ENCODE assay signal across 8 cellular contexts in genomic region chr19:12723643-12724426, GRCh38. TPM values are rescaled to one million over a fixed set of nuclear protein-coding genes. Genes with fewer than 3 reads are reported as not detected.
DNase-seq lines count a peak whose midpoint lies in the region; ATAC-seq, FAIRE-seq and TF ChIP-seq lines count a peak whose summit lies in the region.

Gene TNPO2, minus strand, starts transcription at chr19:12723932. Its CDS starts 2,955 bp downstream, at chr19:12720977.

- peak; percentile 61 for FAIRE-seq in G401.6 (lab: Jason Lieb, UNC)

- peak within 1 kb of the TSS; percentile 72 for H2AK5ac ChIP-seq in trophoblast cell (ENCODE audit: low read length)

- ATAC-seq in SK-N-SH treated with all-trans-retinoic acid at 6 μM for 48 hours (peak; percentile 72), upper lobe of left lung (ENCODE audit: low FRiP score in 2 of 2) (peak; percentile 56 to 67), GM18502 (IDR thresholded peaks at IDR 0.05; ENCODE audit: poor library complexity, unreplicated experiment) (no peak)
- ATAC-seq in activated naive CD8-positive, alpha-beta T cell treated with anti-CD3 and anti-CD28 coated beads, Interleukin-2, amount 10 ng/mL, durations not matched to agents 7 days and 5 days (ENCODE audit: low read depth) = peak; percentile 28

- H3K4me2 ChIP-seq in MM.1S (ENCODE audit: low read depth, low read length) (peak within 1 kb of the TSS; percentile 91), trophoblast cell (ENCODE audit: low read length) (peak within 1 kb of the TSS; percentile 90)

- H3K9ac ChIP-seq in MM.1S (ENCODE audit: low read length) (peak within 1 kb of the TSS; percentile 84), trophoblast cell (ENCODE audit: low read length) (peak within 1 kb of the TSS; percentile 81)

- no peaks in the 10 kb centered on the region for H3K9me3 ChIP-seq in MM.1S (replicated peaks; ENCODE audit: insufficient read depth, low read length)
- H3K9me3 ChIP-seq in cardiac muscle cell (ENCODE audit: low read depth) = no peaks in the 10 kb centered on the region
- peaks cover 2% of the 10 kb centered on the region for H3K9me3 ChIP-seq in trophoblast cell (ENCODE audit: insufficient read depth, low read depth, low read length)
- no peaks in the 10 kb centered on the region for H3K9me3 ChIP-seq in upper lobe of left lung

- no peak for TF ChIP-seq EP300 in upper lobe of left lung (IDR thresholded peaks at IDR 0.05)

- DNase-seq in MM.1S = peak; percentile 78
- peak; percentile 74 for DNase-seq in activated naive CD8-positive, alpha-beta T cell treated with anti-CD3 and anti-CD28 coated beads, Interleukin-2, amount 10 ng/mL, durations not matched to agents 7 days and 5 days
- peak; percentile 75 to 83 for DNase-seq in cardiac muscle cell (ENCODE audit: low read depth in 1 of 2, low spot score in 1 of 2)
- peak; percentile 16 to 54 for DNase-seq in trophoblast cell
- peak in 1 of 2 donors; percentile 63 for DNase-seq in upper lobe of left lung

- peak within 1 kb of the TSS; percentile 94 for H4K8ac ChIP-seq in trophoblast cell (ENCODE audit: low read depth, low read length)

- H4K20me1 ChIP-seq in MM.1S (ENCODE audit: insufficient read depth, low read length) = no peaks in the 10 kb centered on the region

- peak within 1 kb of the TSS; percentile 68 for H4K91ac ChIP-seq in trophoblast cell (ENCODE audit: low read depth, low read length)

- H3K18ac ChIP-seq in trophoblast cell (ENCODE audit: low read length) = peak within 1 kb of the TSS; percentile 85

- peaks cover 18% of the 10 kb centered on the region for H3K4me1 Mint-ChIP-seq in activated naive CD8-positive, alpha-beta T cell treated with anti-CD3 and anti-CD28 coated beads, Interleukin-2, amount 10 ng/mL, durations not matched to agents 7 days and 5 days

- no peak within 1 kb of the TSS for H3K23ac ChIP-seq in trophoblast cell (ENCODE audit: low read length)

- peaks cover 17% of the 10 kb centered on the region for H3F3A ChIP-seq in MM.1S (ENCODE audit: insufficient read depth, low read length)

- peaks cover 18% of the 10 kb centered on the region for H3K36me3 Mint-ChIP-seq in activated naive CD8-positive, alpha-beta T cell treated with anti-CD3 and anti-CD28 coated beads, Interleukin-2, amount 10 ng/mL, durations not matched to agents 7 days and 5 days

- no peaks in the 10 kb centered on the region for H3K27me3 Mint-ChIP-seq in activated naive CD8-positive, alpha-beta T cell treated with anti-CD3 and anti-CD28 coated beads, Interleukin-2, amount 10 ng/mL, durations not matched to agents 7 days and 5 days

- no peak for TF ChIP-seq POLR2A in upper lobe of left lung (IDR thresholded peaks at IDR 0.05)

- H3K27me3 ChIP-seq in MM.1S (replicated peaks; ENCODE audit: insufficient read depth, low read length) (no peaks in the 10 kb centered on the region), cardiac muscle cell (no peaks in the 10 kb centered on the region), trophoblast cell (ENCODE audit: insufficient read depth, low read length) (no peaks in the 10 kb centered on the region), upper lobe of left lung (no peaks in the 10 kb centered on the region)

- TF ChIP-seq CTCF in MM.1S (IDR thresholded peaks at IDR 0.05; ENCODE audit: low read length) (no peak), cardiac muscle cell (IDR thresholded peaks at IDR 0.05; ENCODE audit: low read depth, low read length) (no peak), upper lobe of left lung (IDR thresholded peaks at IDR 0.05) (no peak)

- peak within 1 kb of the TSS; percentile 84 for H3K4me3 ChIP-seq in MM.1S (ENCODE audit: low read length)
- H3K4me3 ChIP-seq in cardiac muscle cell = peak within 1 kb of the TSS; percentile 64
- H3K4me3 ChIP-seq in trophoblast cell (ENCODE audit: low read depth, low read length) = peak within 1 kb of the TSS; percentile 78
- peak within 1 kb of the TSS in 3 of 4 donors; percentile 92 to 95 (median 92) for H3K4me3 ChIP-seq in upper lobe of left lung

- POLR2A ChIA-PET in activated naive CD8-positive, alpha-beta T cell treated with anti-CD3 and anti-CD28 coated beads, Interleukin-2, amount 10 ng/mL, durations not matched to agents 7 days and 5 days (lab: Charles Lee) = interaction anchor here (0.5 to 7.2 kb wide), 10 partner anchors 10 to 158 kb away, joined by 3 to 162 read pairs (median 6); partner anchors contain the start of genes DHPS, FBXW9, GET3 and JUNB

- H3K27ac Mint-ChIP-seq in activated naive CD8-positive, alpha-beta T cell treated with anti-CD3 and anti-CD28 coated beads, Interleukin-2, amount 10 ng/mL, durations not matched to agents 7 days and 5 days = peak within 1 kb of the TSS; percentile 86

- H3K9me2 ChIP-seq in MM.1S (replicated peaks; ENCODE audit: insufficient read depth, low read length) = no peaks in the 10 kb centered on the region

- H2BK120ac ChIP-seq in trophoblast cell (ENCODE audit: insufficient read depth, low read length, poor library complexity) = peak within 1 kb of the TSS; percentile 41

- no peak within 1 kb of the TSS for H2BK5ac ChIP-seq in trophoblast cell (ENCODE audit: low read depth, low read length, poor library complexity)

- H3K36me3 ChIP-seq in MM.1S (replicated peaks; ENCODE audit: insufficient read depth, low read length) = peaks cover 2% of the 10 kb centered on the region
- no peaks in the 10 kb centered on the region for H3K36me3 ChIP-seq in cardiac muscle cell
- peaks cover 12 to 14% of the 10 kb centered on the region in 2 experiments for H3K36me3 ChIP-seq in trophoblast cell (ENCODE audit: control insufficient read depth in 1 of 2, insufficient read depth in 2 of 2, low read length in 2 of 2)
- H3K36me3 ChIP-seq in upper lobe of left lung = peaks cover 0 to 14% (median 13%) of the 10 kb centered on the region in 4 donors

- H3K14ac ChIP-seq in trophoblast cell (ENCODE audit: low read length) = peak within 1 kb of the TSS; percentile 73

- H3K27ac ChIP-seq in MM.1S (ENCODE audit: low read length) = peak within 1 kb of the TSS; percentile 61
- H3K27ac ChIP-seq in cardiac muscle cell = peak within 1 kb of the TSS; percentile 99
- H3K27ac ChIP-seq in trophoblast cell (ENCODE audit: low read depth, low read length) = peak within 1 kb of the TSS; percentile 69
- peak within 1 kb of the TSS; percentile 92 to 98 (median 94) for H3K27ac ChIP-seq in upper lobe of left lung

- H3K79me2 ChIP-seq in MM.1S (ENCODE audit: low read length) = peaks cover 45% of the 10 kb centered on the region
- H3K79me2 ChIP-seq in trophoblast cell (ENCODE audit: control insufficient read depth, insufficient read depth, low read length, poor library complexity) = peaks cover 23% of the 10 kb centered on the region

- H4K12ac ChIP-seq in trophoblast cell (ENCODE audit: low read depth, low read length) = peak within 1 kb of the TSS; percentile 58

- peak within 1 kb of the TSS; percentile 28 for H3K4ac ChIP-seq in trophoblast cell (ENCODE audit: low read depth, low read length)

- H3K4me1 ChIP-seq in MM.1S (ENCODE audit: low read length) = peaks cover 3% of the 10 kb centered on the region; the same call in 1 of the 2 replicates
- peaks cover 7% of the 10 kb centered on the region for H3K4me1 ChIP-seq in cardiac muscle cell (ENCODE audit: low read depth)
- peaks cover 3 to 5% of the 10 kb centered on the region in 2 experiments for H3K4me1 ChIP-seq in trophoblast cell (ENCODE audit: control insufficient read depth in 1 of 2, insufficient read depth in 2 of 2, low read length in 2 of 2)
- H3K4me1 ChIP-seq in upper lobe of left lung = peaks cover 31 to 38% (median 34%) of the 10 kb centered on the region in 4 donors

- no peak within 1 kb of the TSS for H2BK12ac ChIP-seq in trophoblast cell (ENCODE audit: low read length)

- H3K79me1 ChIP-seq in trophoblast cell (ENCODE audit: low read length) = peaks cover 22% of the 10 kb centered on the region

- no CpG with 5 or more reads among the region's 28 CpGs for WGBS in trophoblast cell (ENCODE audit: extremely low coverage, insufficient coverage, insufficient read length)
- WGBS in upper lobe of left lung, 2 donors = 5% methylated on average over 21 to 28 of the region's 28 CpGs

- H3K9me3 Mint-ChIP-seq in activated naive CD8-positive, alpha-beta T cell treated with anti-CD3 and anti-CD28 coated beads, Interleukin-2, amount 10 ng/mL, durations not matched to agents 7 days and 5 days = no peaks in the 10 kb centered on the region

- H2AFZ ChIP-seq in MM.1S (ENCODE audit: low read length) = peak within 1 kb of the TSS; percentile 71
- peak within 1 kb of the TSS; percentile 48 for H2AFZ ChIP-seq in trophoblast cell (ENCODE audit: insufficient read depth, low read length, poor library complexity)

- H3K4me3 Mint-ChIP-seq in activated naive CD8-positive, alpha-beta T cell treated with anti-CD3 and anti-CD28 coated beads, Interleukin-2, amount 10 ng/mL, durations not matched to agents 7 days and 5 days = peak within 1 kb of the TSS; percentile 89

TF ChIP-seq in SK-N-SH treated with all-trans-retinoic acid at 6 μM for 48 hours, 23 proteins besides CTCF, POLR2A, EP300 and RAD21 (continues in another document):
- TF ChIP-seq ZFP3 (CRISPR knock-in tag; IDR thresholded peaks at IDR 0.05) (no peak), PPARA (CRISPR knock-in tag; IDR thresholded peaks at IDR 0.05; ENCODE audit: borderline replicate concordance) (no peak), ISL1 (CRISPR knock-in tag; IDR thresholded peaks at IDR 0.05) (no peak), SNAI2 (CRISPR knock-in tag; IDR thresholded peaks at IDR 0.05) (no peak), BACH2 (CRISPR knock-in tag; IDR thresholded peaks at IDR 0.05; ENCODE audit: borderline replicate concordance) (no peak)
- TF ChIP-seq, protein P1, sequence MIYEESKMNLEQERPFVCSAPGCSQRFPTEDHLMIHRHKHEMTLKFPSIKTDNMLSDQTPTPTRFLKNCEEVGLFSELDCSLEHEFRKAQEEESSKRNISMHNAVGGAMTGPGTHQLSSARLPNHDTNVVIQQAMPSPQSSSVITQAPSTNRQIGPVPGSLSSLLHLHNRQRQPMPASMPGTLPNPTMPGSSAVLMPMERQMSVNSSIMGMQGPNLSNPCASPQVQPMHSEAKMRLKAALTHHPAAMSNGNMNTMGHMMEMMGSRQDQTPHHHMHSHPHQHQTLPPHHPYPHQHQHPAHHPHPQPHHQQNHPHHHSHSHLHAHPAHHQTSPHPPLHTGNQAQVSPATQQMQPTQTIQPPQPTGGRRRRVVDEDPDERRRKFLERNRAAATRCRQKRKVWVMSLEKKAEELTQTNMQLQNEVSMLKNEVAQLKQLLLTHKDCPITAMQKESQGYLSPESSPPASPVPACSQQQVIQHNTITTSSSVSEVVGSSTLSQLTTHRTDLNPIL (CRISPR knock-in tag; IDR thresholded peaks at IDR 0.05; ENCODE audit: low read depth) = no peak

RNA-seq across cellular contexts. Expression of gene TNPO2, which starts in this region (rescaled TPM):
- 10 to 100 TPM; 80.8 to 81.9 TPM for total RNA-seq in activated naive CD8-positive, alpha-beta T cell treated with anti-CD3 and anti-CD28 coated beads, Interleukin-2, amount 10 ng/mL, durations not matched to agents 7 days and 5 days
- total RNA-seq in cardiac muscle cell = 43.4 and 68.6 TPM in 2 replicates
- polyA plus RNA-seq in cardiac muscle cell = 20.1 and 20.5 TPM in 2 replicates
- 29.5 and 30.4 TPM in 2 replicates for polyA plus RNA-seq in trophoblast cell (2013)
- 100 to 1,000 TPM in 1 of 6 donors, 10 to 100 TPM in 5; 43.5 to 124 (median 46.1) TPM for total RNA-seq in upper lobe of left lung
